ENCODE assay signal across 10 cellular contexts in genomic region chr17:73827627-73828241, GRCh38.
A peak's percentile ranks its signal among the peaks of the same experiment; 100 is the strongest.
DNase-seq lines count a peak whose midpoint lies in the region; ATAC-seq and TF ChIP-seq lines count a peak whose summit lies in the region.
"Had no signal": no experiment of that assay in that cellular context is flagged by ENCODE, and none has a peak within 500 bp of the region (broad histone marks: within the 10 kb centered on the region; RNA-seq: fewer than 3 reads in every experiment).

No MANE protein-coding gene starts in this region.

- peaks cover 87% of the 10 kb centered on the region for H3K4me1 Mint-ChIP-seq in activated naive CD4-positive, alpha-beta T cell treated with anti-CD3 and anti-CD28 coated beads, Interleukin-2, amount 50 U/mL, for 24 hours

- peaks cover 5 to 10% of the 10 kb centered on the region in 2 donors for H3K4me1 ChIP-seq in left lung
- H3K4me1 ChIP-seq in vagina, result no peaks in the 10 kb centered on the region

- peak overlapping the region; percentile 57 for H3K4me3 Mint-ChIP-seq in activated naive CD4-positive, alpha-beta T cell treated with anti-CD3 and anti-CD28 coated beads, Interleukin-2, amount 50 U/mL, for 24 hours

- ATAC-seq in left lung (peak; percentile 85), GM21526 (IDR thresholded peaks at IDR 0.05; ENCODE audit: low FRiP score, unreplicated experiment) (no peak)

- no peaks in the 10 kb centered on the region for H3K9me3 Mint-ChIP-seq in activated naive CD4-positive, alpha-beta T cell treated with anti-CD3 and anti-CD28 coated beads, Interleukin-2, amount 50 U/mL, for 24 hours

- TF ChIP-seq POLR2A in vagina (IDR thresholded peaks at IDR 0.05), result no peak

- H3K27ac ChIP-seq in C4-2B, result peak overlapping the region; percentile 56
- H3K27ac ChIP-seq in left lung, result peak overlapping the region; percentile 65 to 68
- no peak overlapping the region for H3K27ac ChIP-seq in vagina

- H3K9me3 ChIP-seq in left lung (no peaks in the 10 kb centered on the region), vagina (no peaks in the 10 kb centered on the region)

- no peaks in the 10 kb centered on the region for H3K36me3 Mint-ChIP-seq in activated naive CD4-positive, alpha-beta T cell treated with anti-CD3 and anti-CD28 coated beads, Interleukin-2, amount 50 U/mL, for 24 hours

- intact Hi-C loops in left lung (cut with DNase I), result no loop called here
- intact Hi-C loops in vagina (cut with DNase I), result no loop called here

- H3K4me3 ChIP-seq in left lung, result no peak overlapping the region
- H3K4me3 ChIP-seq in vagina, result no peak overlapping the region

- DNase-seq in HT-29 (ENCODE audit: low spot score) (peak; percentile 4), left lung (no peak), NCI-H1930 (lab: John Stamatoyannopoulos, UW) (no peak), vagina (ENCODE audit: extremely low spot score in 2 of 2) (no peak), NCI-H1105 treated with DMSO at 0.1 percent for 48 hours (lab: John Stamatoyannopoulos, UW) (no peak)
- DNase-seq: activated CD4-positive, CD25-positive, alpha-beta regulatory T cell treated with anti-CD3 and anti-CD28 coated beads, Interleukin-2, amount 50 U/mL, for 72 hours; retina had no signal

- H3K27me3 ChIP-seq in left lung, result no peaks in the 10 kb centered on the region
- no peaks in the 10 kb centered on the region for H3K27me3 ChIP-seq in vagina

- no peaks in the 10 kb centered on the region for H3K27me3 Mint-ChIP-seq in activated naive CD4-positive, alpha-beta T cell treated with anti-CD3 and anti-CD28 coated beads, Interleukin-2, amount 50 U/mL, for 24 hours

- H3K36me3 ChIP-seq in left lung (no peaks in the 10 kb centered on the region), vagina (no peaks in the 10 kb centered on the region)

- TF ChIP-seq CTCF in C4-2B (conservative IDR thresholded peaks at IDR 0.05), result no peak
- TF ChIP-seq CTCF in left lung (IDR thresholded peaks at IDR 0.05), result no peak
- no peak for TF ChIP-seq CTCF in vagina (IDR thresholded peaks at IDR 0.05)

- H3K27ac Mint-ChIP-seq in activated naive CD4-positive, alpha-beta T cell treated with anti-CD3 and anti-CD28 coated beads, Interleukin-2, amount 50 U/mL, for 24 hours, result peak overlapping the region; percentile 93
